In genomic region chr1:234608720-234609527, GRCh38 we compare ENCODE assay signal across 8 cellular contexts. TPM values are rescaled to one million over a fixed set of nuclear protein-coding genes. Genes with fewer than 3 reads are reported as not detected.
DNase-seq lines count a peak whose midpoint lies in the region; ATAC-seq and TF ChIP-seq lines count a peak whose summit lies in the region.

No MANE protein-coding gene starts in this region.

- H3K4me2 ChIP-seq in BLaER1: peak overlapping the region; percentile 79

- peaks cover 26% of the 10 kb centered on the region for H3K36me3 Mint-ChIP-seq in chondrocyte (ENCODE audit: low read depth)

- H3K27me3 Mint-ChIP-seq in chondrocyte (ENCODE audit: low read depth): no peaks in the 10 kb centered on the region

- H4K20me1 ChIP-seq in BLaER1: peaks cover 11% of the 10 kb centered on the region; the same call in 1 of the 2 replicates

- H3K27me3 ChIP-seq in BLaER1 (no peaks in the 10 kb centered on the region), lung (ENCODE audit: control insufficient read depth, insufficient read depth) (no peaks in the 10 kb centered on the region)

- H3K9me3 Mint-ChIP-seq in chondrocyte (ENCODE audit: low read depth): no peaks in the 10 kb centered on the region

- DNase-seq in activated CD4-positive, CD25-positive, alpha-beta regulatory T cell treated with anti-CD3 and anti-CD28 coated beads, Interleukin-2, amount 50 U/mL, for 16 hours (ENCODE audit: low read depth, low spot score): peak; percentile 42
- DNase-seq in chondrocyte (ENCODE audit: low spot score) (peak; percentile 95), lung (ENCODE audit: low spot score) (no peak), LoVo (ENCODE audit: low spot score) (no peak)
- peak; percentile 37 for DNase-seq in stimulated activated CD8-positive, alpha-beta memory T cell treated with anti-CD3 and anti-CD28 coated beads, Interleukin-15, amount 100 ng/mL, for 24 hours (ENCODE audit: low read depth)

- H3K9me3 ChIP-seq in BLaER1 (no peaks in the 10 kb centered on the region), lung (ENCODE audit: control insufficient read depth in 2 of 2, insufficient read depth in 1 of 2, low read length in 1 of 2) (no peaks in the 10 kb centered on the region)

- H3K27ac ChIP-seq in BLaER1: peak overlapping the region; percentile 100
- peak overlapping the region; percentile 98 to 99 for H3K27ac ChIP-seq in lung (ENCODE audit: low read depth in 1 of 2, low read length in 1 of 2)

- H3K36me3 ChIP-seq in BLaER1 (peaks cover 52% of the 10 kb centered on the region), lung (ENCODE audit: control insufficient read depth in 2 of 2, insufficient read depth in 2 of 2, low read length in 2 of 2) (peaks cover 6 to 10% of the 10 kb centered on the region in 2 donors)

- WGBS in lung, 2 donors: 0 to 1% methylated on average over 63 to 117 of the region's 122 CpGs

- peaks cover 69% of the 10 kb centered on the region for H3K4me1 Mint-ChIP-seq in chondrocyte (ENCODE audit: low read depth)

- H3K4me1 ChIP-seq in BLaER1 (peaks cover 26% of the 10 kb centered on the region), lung (ENCODE audit: control insufficient read depth in 2 of 2, insufficient read depth in 2 of 2, low read length in 2 of 2) (peaks cover 4 to 11% of the 10 kb centered on the region in 2 donors)

- TF ChIP-seq CTCF in chondrocyte (IDR thresholded peaks at IDR 0.05) (peak; percentile 19), lung (IDR thresholded peaks at IDR 0.05; ENCODE audit: control extremely low read depth, extremely low read depth) (no peak)

- peak overlapping the region; percentile 93 for H3K4me3 Mint-ChIP-seq in chondrocyte (ENCODE audit: unreplicated experiment)

- peak; percentile 10 for ATAC-seq in HG03354 (IDR thresholded peaks at IDR 0.05; ENCODE audit: poor library complexity, severe bottlenecking, unreplicated experiment)
- no peak for ATAC-seq in lung (ENCODE audit: insufficient read depth, low FRiP score)
- no peak for ATAC-seq in HG03097 (IDR thresholded peaks at IDR 0.05; ENCODE audit: low FRiP score, unreplicated experiment)

- H3K9ac ChIP-seq in BLaER1: peak overlapping the region; percentile 100

- H3K4me3 ChIP-seq in BLaER1: peak overlapping the region; percentile 95
- peak overlapping the region; percentile 93 for H3K4me3 ChIP-seq in lung

- peak overlapping the region; percentile 89 for H3K27ac Mint-ChIP-seq in chondrocyte (ENCODE audit: unreplicated experiment)

RNA-seq across cellular contexts. Expression of gene IRF2BP2, which starts 1.1 kb away (rescaled TPM):
- total RNA-seq in chondrocyte: 67.9 to 74.4 TPM (median 70.5 TPM) in 3 replicates
- total RNA-seq in lung: 100 to 1,000 TPM; 113 to 197 TPM
- 100 to 1,000 TPM in 1 of 2 donors, 10 to 100 TPM in 1; 49.3 to 106 TPM for polyA plus RNA-seq in lung

Comparison
In these comparisons a context has a peak if more than half of its experiments do, and no peak if none do; other contexts are left out.
1. DNase-seq: peak in activated CD4-positive, CD25-positive, alpha-beta regulatory T cell treated with anti-CD3 and anti-CD28 coated beads, Interleukin-2, amount 50 U/mL, for 16 hours (single experiment), chondrocyte (single experiment) and stimulated activated CD8-positive, alpha-beta memory T cell treated with anti-CD3 and anti-CD28 coated beads, Interleukin-15, amount 100 ng/mL, for 24 hours (single experiment); none in lung (single experiment) and LoVo (single experiment).